ENCODE assay signal across 13 cellular contexts in genomic region chr3:56788506-56788905, GRCh38. TPM values are rescaled to one million over a fixed set of nuclear protein-coding genes. Genes with fewer than 3 reads are reported as not detected.
A peak's percentile ranks its signal among the peaks of the same experiment; 100 is the strongest.
DNase-seq lines count a peak whose midpoint lies in the region; ATAC-seq, FAIRE-seq and TF ChIP-seq lines count a peak whose summit lies in the region.
"Had no signal": no experiment of that assay in that cellular context is flagged by ENCODE, and none has a peak within 500 bp of the region (broad histone marks: within the 10 kb centered on the region; RNA-seq: fewer than 3 reads in every experiment).

No MANE protein-coding gene starts in this region.

- peaks cover 89% of the 10 kb centered on the region in 2 donors for H3K4me1 ChIP-seq in naive thymus-derived CD4-positive, alpha-beta T cell (ENCODE audit: control insufficient read depth in 2 of 2, insufficient read depth in 2 of 2, low read length in 2 of 2)
- peaks cover 38% of the 10 kb centered on the region for H3K4me1 ChIP-seq in vagina

- peaks cover 86% of the 10 kb centered on the region for H3K4me1 Mint-ChIP-seq in activated naive CD8-positive, alpha-beta T cell treated with anti-CD3 and anti-CD28 coated beads, Interleukin-2, amount 10 ng/mL, durations not matched to agents 7 days and 5 days
- H3K4me1 Mint-ChIP-seq in naive thymus-derived CD4-positive, alpha-beta T cell: peaks cover 68 to 97% (median 93%) of the 10 kb centered on the region in 7 donors

- H3K9me3 Mint-ChIP-seq in activated naive CD8-positive, alpha-beta T cell treated with anti-CD3 and anti-CD28 coated beads, Interleukin-2, amount 10 ng/mL, durations not matched to agents 7 days and 5 days: no peaks in the 10 kb centered on the region
- no peaks in the 10 kb centered on the region for H3K9me3 Mint-ChIP-seq in naive thymus-derived CD4-positive, alpha-beta T cell

- H3K27me3 Mint-ChIP-seq in activated naive CD8-positive, alpha-beta T cell treated with anti-CD3 and anti-CD28 coated beads, Interleukin-2, amount 10 ng/mL, durations not matched to agents 7 days and 5 days: no peaks in the 10 kb centered on the region
- H3K27me3 Mint-ChIP-seq in naive thymus-derived CD4-positive, alpha-beta T cell: peaks cover 0 to 2% (median 0%) of the 10 kb centered on the region in 5 donors

- POLR2A ChIA-PET in activated naive CD8-positive, alpha-beta T cell treated with anti-CD3 and anti-CD28 coated beads, Interleukin-2, amount 10 ng/mL, durations not matched to agents 7 days and 5 days (lab: Charles Lee): interaction anchor here (0.5 to 11.3 kb wide), 9 partner anchors 11 to 129 kb away, joined by 3 to 285 read pairs (median 8); partner anchors contain the start of gene ARHGEF3
- POLR2A ChIA-PET in naive thymus-derived CD4-positive, alpha-beta T cell (lab: Charles Lee): interaction anchor here (0.8 to 15.1 kb wide), 13 partner anchors 12 to 134 kb away, joined by 3 to 286 read pairs (median 4); partner anchors contain the start of gene ARHGEF3

- no peaks in the 10 kb centered on the region for H3K9me3 ChIP-seq in naive thymus-derived CD4-positive, alpha-beta T cell (ENCODE audit: control insufficient read depth in 2 of 3, low read length in 3 of 3)
- H3K9me3 ChIP-seq in vagina: no peaks in the 10 kb centered on the region

- TF ChIP-seq POLR2A in vagina (IDR thresholded peaks at IDR 0.05): no peak

- CTCF ChIA-PET in naive thymus-derived CD4-positive, alpha-beta T cell (lab: Charles Lee): interaction anchor here (0.5 to 14.8 kb wide), 5 partner anchors 11 to 201 kb away, joined by 3 to 176 read pairs (median 4); partner anchors contain the start of gene ARHGEF3

- intact Hi-C loops in naive thymus-derived CD4-positive, alpha-beta T cell (cut with micrococcal nuclease): no loop called here
- intact Hi-C loops in vagina (cut with DNase I): no loop called here

- peak overlapping the region; percentile 57 for H3K27ac ChIP-seq in naive thymus-derived CD4-positive, alpha-beta T cell (ENCODE audit: low read depth, low read length)
- peak overlapping the region; percentile 6 for H3K27ac ChIP-seq in vagina
- H3K27ac ChIP-seq: KMS-11 had no signal

- H3K27me3 ChIP-seq in naive thymus-derived CD4-positive, alpha-beta T cell (ENCODE audit: control insufficient read depth in 2 of 2, insufficient read depth in 2 of 2, low read length in 2 of 2): no peaks in the 10 kb centered on the region
- no peaks in the 10 kb centered on the region for H3K27me3 ChIP-seq in vagina

- DNase-seq in stimulated activated CD4-positive, alpha-beta T cell treated with anti-CD3 and anti-CD28 coated beads, Interleukin-4, amount 100 ng/mL, for 24 hours: peak; percentile 17
- DNase-seq in stimulated activated CD4-positive, alpha-beta T cell treated with anti-CD3 and anti-CD28 coated beads, Interleukin-2, amount 100 ng/mL, for 24 hours: no peak
- DNase-seq in activated naive CD8-positive, alpha-beta T cell treated with anti-CD3 and anti-CD28 coated beads, Interleukin-2, amount 10 ng/mL, durations not matched to agents 7 days and 5 days: no peak
- peak in 1 of 9 donors; percentile 37 for DNase-seq in naive thymus-derived CD4-positive, alpha-beta T cell
- DNase-seq in vagina (ENCODE audit: extremely low spot score in 2 of 2) (no peak), NCI-H2171 treated with DMSO at 0.1 percent for 48 hours (lab: John Stamatoyannopoulos, UW) (no peak), urothelium cell line (ENCODE audit: low spot score) (no peak)
- DNase-seq: erythroblast, NCI-H446, SIG-M5, trophoblast cell had no signal

- peak overlapping the region; percentile 90 for H3K27ac Mint-ChIP-seq in activated naive CD8-positive, alpha-beta T cell treated with anti-CD3 and anti-CD28 coated beads, Interleukin-2, amount 10 ng/mL, durations not matched to agents 7 days and 5 days
- H3K27ac Mint-ChIP-seq in naive thymus-derived CD4-positive, alpha-beta T cell: peak overlapping the region; percentile 76 to 98 (median 89)

- no peak for TF ChIP-seq CTCF in vagina (IDR thresholded peaks at IDR 0.05)

- FAIRE-seq in urothelium cell line (lab: Jason Lieb, UNC): no peak

- no peaks in the 10 kb centered on the region for H3K36me3 ChIP-seq in naive thymus-derived CD4-positive, alpha-beta T cell (ENCODE audit: control insufficient read depth in 2 of 3, insufficient read depth in 3 of 3, low read length in 3 of 3)
- no peaks in the 10 kb centered on the region for H3K36me3 ChIP-seq in vagina

- H3K4me3 Mint-ChIP-seq in activated naive CD8-positive, alpha-beta T cell treated with anti-CD3 and anti-CD28 coated beads, Interleukin-2, amount 10 ng/mL, durations not matched to agents 7 days and 5 days: peak overlapping the region; percentile 82
- peak overlapping the region in 9 of 10 donors; percentile 53 to 82 (median 72) for H3K4me3 Mint-ChIP-seq in naive thymus-derived CD4-positive, alpha-beta T cell

- H3K4me3 ChIP-seq in naive thymus-derived CD4-positive, alpha-beta T cell (ENCODE audit: low read length): peak overlapping the region; percentile 22
- no peak overlapping the region for H3K4me3 ChIP-seq in vagina

- peaks cover 26% of the 10 kb centered on the region for H3K36me3 Mint-ChIP-seq in activated naive CD8-positive, alpha-beta T cell treated with anti-CD3 and anti-CD28 coated beads, Interleukin-2, amount 10 ng/mL, durations not matched to agents 7 days and 5 days
- peaks cover 0 to 53% (median 8%) of the 10 kb centered on the region in 5 donors for H3K36me3 Mint-ChIP-seq in naive thymus-derived CD4-positive, alpha-beta T cell

- no peak for ATAC-seq in activated naive CD8-positive, alpha-beta T cell treated with anti-CD3 and anti-CD28 coated beads, Interleukin-2, amount 10 ng/mL, durations not matched to agents 7 days and 5 days (ENCODE audit: low read depth)
- no peak for ATAC-seq in naive thymus-derived CD4-positive, alpha-beta T cell
- no peak for ATAC-seq in HG02678 (IDR thresholded peaks at IDR 0.05; ENCODE audit: unreplicated experiment)

RNA-seq across cellular contexts. Expression of gene ARHGEF3, which starts 13.2 kb away (rescaled TPM):
- total RNA-seq in activated naive CD8-positive, alpha-beta T cell treated with anti-CD3 and anti-CD28 coated beads, Interleukin-2, amount 10 ng/mL, durations not matched to agents 7 days and 5 days: 100 to 1,000 TPM; 130 TPM
- 10 to 100 TPM; 79.6 to 99.7 (median 87.0) TPM for total RNA-seq in naive thymus-derived CD4-positive, alpha-beta T cell
- polyA plus RNA-seq in naive thymus-derived CD4-positive, alpha-beta T cell: 10 to 100 TPM; 78.8 to 94.7 TPM
- total RNA-seq in vagina: 17.4 TPM
